ENCODE assay signal across 23 cellular contexts in genomic region chr17:62094175-62094574, GRCh38. TPM values are rescaled to one million over a fixed set of nuclear protein-coding genes. Genes with fewer than 3 reads are reported as not detected.
DNase-seq lines count a peak whose midpoint lies in the region; FAIRE-seq and TF ChIP-seq lines count a peak whose summit lies in the region.
"Had no signal": no experiment of that assay in that cellular context is flagged by ENCODE, and none has a peak within 500 bp of the region (broad histone marks: within the 10 kb centered on the region; RNA-seq: fewer than 3 reads in every experiment).

No MANE protein-coding gene starts in this region.

- POLR2A ChIA-PET in SK-N-SH (lab: Yijun Ruan, JAX): interaction anchor here (2.1 kb wide), 1 partner anchor 16 kb away, joined by 7 read pairs; no protein-coding TSS in a partner anchor

- H2AFZ ChIP-seq in GM23248: no peak overlapping the region
- 0 out of 2 replicates have a peak overlapping the region, but pooled peaks have one; percentile 2 for H2AFZ ChIP-seq in SK-N-SH (ENCODE audit: low read depth)
- H2AFZ ChIP-seq: parathyroid adenoma had no signal

- TF ChIP-seq CTCF in SK-N-SH (IDR thresholded peaks at IDR 0.05) (no peak), esophagus squamous epithelium (IDR thresholded peaks at IDR 0.05) (no peak), GM10266 (IDR thresholded peaks at IDR 0.05; ENCODE audit: control insufficient read depth, insufficient read depth, low read depth, missing control alignments) (no peak)

- H3K36me3 ChIP-seq in GM23248 (ENCODE audit: low read depth): no peaks in the 10 kb centered on the region
- no peaks in the 10 kb centered on the region for H3K36me3 ChIP-seq in SK-N-SH (replicated peaks in 1 of 2; ENCODE audit: control insufficient read depth in 1 of 2, insufficient read depth in 2 of 2, low read length in 1 of 2)
- H3K36me3 ChIP-seq in esophagus squamous epithelium: no peaks in the 10 kb centered on the region
- H3K36me3 ChIP-seq: sigmoid colon, thoracic aorta had no signal

- H3F3A ChIP-seq in GM23248 (ENCODE audit: insufficient read depth): peaks cover 33% of the 10 kb centered on the region
- H3F3A ChIP-seq in SK-N-SH (replicated peaks; ENCODE audit: insufficient read depth): peaks cover 14% of the 10 kb centered on the region

- intact Hi-C loops in esophagus squamous epithelium (cut with DNase I): no loop called here

- H3K9me3 ChIP-seq in GM23248 (ENCODE audit: low read depth): no peaks in the 10 kb centered on the region
- no peaks in the 10 kb centered on the region for H3K9me3 ChIP-seq in SK-N-SH
- H3K9me3 ChIP-seq in esophagus squamous epithelium: no peaks in the 10 kb centered on the region
- H3K9me3 ChIP-seq: body of pancreas, sigmoid colon, thoracic aorta had no signal

- TF ChIP-seq POLR2A in esophagus squamous epithelium (IDR thresholded peaks at IDR 0.05): no peak

- H3K4me2 ChIP-seq in GM23248 (ENCODE audit: unreplicated experiment) (peak overlapping the region; percentile 14), SK-N-SH (peak overlapping the region; percentile 25; the same call in 1 of the 2 replicates)

- DNase-seq in GM23248 (peak; percentile 36), SK-N-SH (no peak), esophagus squamous epithelium (lab: John Stamatoyannopoulos, UW) (no peak), renal cortical epithelial cell (ENCODE audit: low read depth) (peak; percentile 42), GM10266 (ENCODE audit: extremely low spot score) (no peak), frontal cortex (ENCODE audit: low spot score in 2 of 2) (no peak), T-helper 1 cell (no peak)
- no peak for DNase-seq in activated naive CD4-positive, alpha-beta T cell (lab: John Stamatoyannopoulos, UW)
- DNase-seq: activated naive CD8-positive, alpha-beta T cell treated with anti-CD3 and anti-CD28 coated beads for 36 hours; body of pancreas; CD8-positive, alpha-beta T cell; DMS153; GDM1; Kasumi-1; left colon; midbrain; natural killer cell; NCI-H1092 treated with DMSO at 0.1 percent for 48 hours; NCI-H2081; NCI-H82; sigmoid colon had no signal

- H3K9ac ChIP-seq in GM23248: no peak overlapping the region
- no peak overlapping the region for H3K9ac ChIP-seq in SK-N-SH
- H3K9ac ChIP-seq: parathyroid adenoma had no signal

- no peaks in the 10 kb centered on the region for H4K20me1 ChIP-seq in GM23248 (ENCODE audit: insufficient read depth)
- H4K20me1 ChIP-seq in SK-N-SH (ENCODE audit: insufficient read depth): no peaks in the 10 kb centered on the region

- TF ChIP-seq RAD21 in SK-N-SH (IDR thresholded peaks at IDR 0.05; ENCODE audit: low read length): 0 out of 2 replicates have a peak, but pooled peaks have one; percentile 2

- no peak for FAIRE-seq in frontal cortex (lab: Jason Lieb, UNC)

- no peak overlapping the region for H3K27ac ChIP-seq in GM23248
- peak overlapping the region; percentile 1 to 76; a peak in 3 of 4 replicates for H3K27ac ChIP-seq in SK-N-SH (ENCODE audit: low read depth in 2 of 2, low read length in 1 of 2)
- peak overlapping the region; percentile 6 to 61 (median 32) for H3K27ac ChIP-seq in esophagus squamous epithelium
- H3K27ac ChIP-seq: parathyroid adenoma, sigmoid colon, thoracic aorta had no signal

- H3K79me2 ChIP-seq in GM23248 (ENCODE audit: insufficient read depth): no peaks in the 10 kb centered on the region
- H3K79me2 ChIP-seq in SK-N-SH (ENCODE audit: insufficient read depth): no peaks in the 10 kb centered on the region
- H3K79me2 ChIP-seq: parathyroid adenoma had no signal

- TF ChIP-seq EP300 in SK-N-SH (IDR thresholded peaks at IDR 0.05; ENCODE audit: borderline replicate concordance in 1 of 2, low read depth in 1 of 2, low read length in 1 of 2): no peak; a peak in 1 of 4 replicates

- in situ Hi-C loops in GM23248 (cut with MboI): no loop called here

- CTCF ChIA-PET in SK-N-SH (lab: Yijun Ruan, JAX): interaction anchor here (0.9 to 7.5 kb wide), 3 partner anchors 16 to 120 kb away, joined by 3 to 44 read pairs (median 7); no protein-coding TSS in a partner anchor

- H3K4me3 ChIP-seq in GM23248 (no peak overlapping the region), SK-N-SH (ENCODE audit: low read depth in 2 of 2, low read length in 1 of 2) (0 out of 4 replicates have a peak overlapping the region, but pooled peaks of 1 of the 2 experiments have one; percentile 0), esophagus squamous epithelium (no peak overlapping the region)
- H3K4me3 ChIP-seq: body of pancreas, sigmoid colon, thoracic aorta had no signal

- H3K9me2 ChIP-seq in GM23248 (ENCODE audit: insufficient read depth): no peaks in the 10 kb centered on the region
- H3K9me2 ChIP-seq in SK-N-SH: no peaks in the 10 kb centered on the region

- WGBS in GM23248 (ENCODE audit: low coverage in 1 of 2, low lambda C conversion rate in 2 of 2, missing lambda C conversion rate in 2 of 2), 2 experiments: 31 to 47% methylated on average over 2 of the region's 2 CpGs
- 45% methylated on average over 2 of the region's 2 CpGs for WGBS in SK-N-SH (ENCODE audit: low lambda C conversion rate)
- WGBS in esophagus squamous epithelium, 2 donors: 2 to 46% methylated on average over 2 of the region's 2 CpGs

- H3K4me1 ChIP-seq in GM23248 (ENCODE audit: insufficient read depth) (peaks cover 32% of the 10 kb centered on the region), SK-N-SH (ENCODE audit: control insufficient read depth in 1 of 2, insufficient read depth in 2 of 2, low read depth in 1 of 2, low read length in 1 of 2) (peaks cover 8 to 11% of the 10 kb centered on the region in 2 experiments; a peak in 3 of 4 replicates), esophagus squamous epithelium (peaks cover 0 to 19% (median 10%) of the 10 kb centered on the region in 3 donors)
- H3K4me1 ChIP-seq: parathyroid adenoma had no signal

- H3K27me3 ChIP-seq in GM23248 (replicated peaks; ENCODE audit: insufficient read depth) (no peaks in the 10 kb centered on the region), SK-N-SH (ENCODE audit: insufficient read depth) (no peaks in the 10 kb centered on the region), esophagus squamous epithelium (no peaks in the 10 kb centered on the region)
- H3K27me3 ChIP-seq: body of pancreas, sigmoid colon had no signal

TF ChIP-seq in SK-N-SH, 30 proteins besides CTCF, POLR2A, EP300 and RAD21 (continues in another document):
- no peak for TF ChIP-seq TAF1 (IDR thresholded peaks at IDR 0.05; ENCODE audit: borderline replicate concordance, low read depth, low read length)
- no peak for TF ChIP-seq REST (IDR thresholded peaks at IDR 0.05; ENCODE audit: low read depth, low read length)
- no peak; the same call in 1 of the 2 replicates for TF ChIP-seq MXI1 (IDR thresholded peaks at IDR 0.05; ENCODE audit: low read depth, low read length)
- no peak for TF ChIP-seq POLR2AphosphoS5 (IDR thresholded peaks at IDR 0.05; ENCODE audit: low read depth, low read length)
- no peak for TF ChIP-seq FOSL2 (IDR thresholded peaks at IDR 0.05; ENCODE audit: borderline replicate concordance, low read depth)
- TF ChIP-seq GABPA (IDR thresholded peaks at IDR 0.05; ENCODE audit: low read depth): no peak
- TF ChIP-seq YY1 (IDR thresholded peaks at IDR 0.05; ENCODE audit: low read depth): no peak
- TF ChIP-seq MAX (IDR thresholded peaks at IDR 0.05; ENCODE audit: low read depth): no peak
- TF ChIP-seq RFX5 (IDR thresholded peaks at IDR 0.05; ENCODE audit: low read length): no peak
- no peak for TF ChIP-seq RXRA (IDR thresholded peaks at IDR 0.05; ENCODE audit: borderline replicate concordance, low read depth)
- no peak for TF ChIP-seq EZH2phosphoT487 (IDR thresholded peaks at IDR 0.05; ENCODE audit: borderline replicate concordance, low read depth)
- TF ChIP-seq, protein P1, sequence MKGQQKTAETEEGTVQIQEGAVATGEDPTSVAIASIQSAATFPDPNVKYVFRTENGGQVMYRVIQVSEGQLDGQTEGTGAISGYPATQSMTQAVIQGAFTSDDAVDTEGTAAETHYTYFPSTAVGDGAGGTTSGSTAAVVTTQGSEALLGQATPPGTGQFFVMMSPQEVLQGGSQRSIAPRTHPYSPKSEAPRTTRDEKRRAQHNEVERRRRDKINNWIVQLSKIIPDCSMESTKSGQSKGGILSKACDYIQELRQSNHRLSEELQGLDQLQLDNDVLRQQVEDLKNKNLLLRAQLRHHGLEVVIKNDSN (IDR thresholded peaks at IDR 0.05; ENCODE audit: borderline replicate concordance, low read depth): no peak

RNA-seq across cellular contexts. Expression of gene MED13, which starts 29.1 kb away (rescaled TPM):
- total RNA-seq in GM23248 (2014; rRNA removed; shearing (Covaris generic)): 25.2 and 51.6 TPM in 2 replicates
- polyA plus RNA-seq in GM23248 (2016; fragmentation: Nextera tagmentation; extraction: Ambion mirVana): 4.3 and 4.6 TPM in 2 replicates
- polyA plus RNA-seq in SK-N-SH (2012; rRNA removed): 6.3 and 9.2 TPM in 2 replicates
- polyA plus RNA-seq in SK-N-SH (2012; cell fraction: cytosol; rRNA removed): 8.7 and 9.3 TPM in 2 replicates
- polyA plus RNA-seq in SK-N-SH (2012; cell fraction: nucleus; rRNA removed): 10.0 and 18.3 TPM in 2 replicates
- total RNA-seq in esophagus squamous epithelium: 10 to 100 TPM; 24.3 to 69.0 (median 51.0) TPM
- total RNA-seq in renal cortical epithelial cell: 33.5 and 81.0 TPM in 2 replicates
- total RNA-seq in frontal cortex: 121 TPM

Comparison
In these comparisons a context has a peak if more than half of its experiments do, and no peak if none do; other contexts are left out.
1. DNase-seq: peak in GM23248 (single experiment) and renal cortical epithelial cell (single experiment); none in SK-N-SH (single experiment), esophagus squamous epithelium (single experiment), GM10266 (single experiment), activated naive CD4-positive, alpha-beta T cell (0 of 4), frontal cortex (0 of 2) and T-helper 1 cell (0 of 5).